ENCODE assay signal across 30 cellular contexts in the genomic region with DNA sequence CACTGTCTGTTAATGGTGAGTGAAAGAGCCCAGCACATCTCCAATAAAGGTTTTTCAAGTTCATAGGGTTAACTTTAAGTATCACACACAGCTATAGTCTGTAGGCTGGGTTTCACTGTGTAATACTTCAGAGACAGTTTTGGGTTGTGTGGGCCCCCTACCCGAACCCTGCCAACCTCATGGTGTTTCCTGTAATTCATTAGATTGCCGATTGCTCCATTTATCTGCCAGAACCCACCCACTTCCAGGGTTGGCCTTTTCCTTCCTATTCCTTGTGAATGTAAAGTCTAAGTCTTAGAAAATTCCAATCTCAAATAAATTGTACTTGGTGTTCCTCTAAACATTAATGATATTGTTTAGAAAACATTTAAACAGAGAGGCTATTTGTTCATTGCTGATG. TPM values are rescaled to one million over a fixed set of nuclear protein-coding genes. Genes with fewer than 3 reads are reported as not detected.
DNase-seq lines count a peak whose midpoint lies in the region; ATAC-seq and TF ChIP-seq lines count a peak whose summit lies in the region.
"Had no signal": no experiment of that assay in that cellular context is flagged by ENCODE, and none has a peak within 500 bp of the region (broad histone marks: within the 10 kb centered on the region; RNA-seq: fewer than 3 reads in every experiment).

No MANE protein-coding gene starts in this region.

- H3K4me3 ChIP-seq in esophagus squamous epithelium (no peak overlapping the region), lower lobe of right lung (no peak overlapping the region), subcutaneous abdominal adipose tissue (ENCODE audit: low read depth in 1 of 5, low read length in 5 of 5) (no peak overlapping the region)
- no peak overlapping the region for H3K4me3 ChIP-seq in effector memory CD4-positive, alpha-beta T cell (ENCODE audit: insufficient read depth, low read depth, low read length, poor library complexity, severe bottlenecking)
- H3K4me3 ChIP-seq: cardiac muscle cell, PC-9, psoas muscle had no signal

- H3K9me3 ChIP-seq in esophagus squamous epithelium (peaks cover 0 to 4% (median 0%) of the 10 kb centered on the region in 3 donors), lower lobe of right lung (no peaks in the 10 kb centered on the region), subcutaneous abdominal adipose tissue (ENCODE audit: control insufficient read depth in 5 of 5, low read length in 5 of 5) (peaks cover 0 to 2% (median 0%) of the 10 kb centered on the region in 5 donors)
- H3K9me3 ChIP-seq in effector memory CD4-positive, alpha-beta T cell (ENCODE audit: control insufficient read depth, low read length) = no peaks in the 10 kb centered on the region
- H3K9me3 ChIP-seq: psoas muscle had no signal

- H3K27me3 ChIP-seq in esophagus squamous epithelium (no peaks in the 10 kb centered on the region), lower lobe of right lung (ENCODE audit: low read depth) (no peaks in the 10 kb centered on the region), subcutaneous abdominal adipose tissue (ENCODE audit: control insufficient read depth in 5 of 5, insufficient read depth in 4 of 5, low read length in 5 of 5) (no peaks in the 10 kb centered on the region)
- no peaks in the 10 kb centered on the region for H3K27me3 ChIP-seq in effector memory CD4-positive, alpha-beta T cell (replicated peaks; ENCODE audit: control insufficient read depth, insufficient read depth, low read length, poor library complexity, severe bottlenecking)
- H3K27me3 ChIP-seq: cardiac muscle cell had no signal

- H3K36me3 ChIP-seq in esophagus squamous epithelium = peaks cover 0 to 24% (median 0%) of the 10 kb centered on the region in 3 donors
- no peaks in the 10 kb centered on the region for H3K36me3 ChIP-seq in lower lobe of right lung
- peaks cover 0 to 5% (median 0%) of the 10 kb centered on the region in 5 donors for H3K36me3 ChIP-seq in subcutaneous abdominal adipose tissue (ENCODE audit: control insufficient read depth in 5 of 5, insufficient read depth in 5 of 5, low read length in 5 of 5)
- H3K36me3 ChIP-seq in effector memory CD4-positive, alpha-beta T cell (ENCODE audit: control insufficient read depth, insufficient read depth, low read length) = no peaks in the 10 kb centered on the region
- H3K36me3 ChIP-seq: cardiac muscle cell had no signal

- 55 to 65% methylated on average over 2 of the region's 2 CpGs for WGBS in esophagus squamous epithelium, 2 donors

- intact Hi-C loops in esophagus squamous epithelium (cut with DNase I) (no loop called here), lower lobe of right lung (cut with DNase I) (no loop called here)

- no peak for TF ChIP-seq CTCF in esophagus squamous epithelium (IDR thresholded peaks at IDR 0.05)
- no peak for TF ChIP-seq CTCF in lower lobe of right lung (IDR thresholded peaks at IDR 0.05)

- H3K9ac ChIP-seq in subcutaneous abdominal adipose tissue (ENCODE audit: low read length in 5 of 5) = no peak overlapping the region

- H3K27ac ChIP-seq in caudate nucleus (ENCODE audit: low read depth, low read length) (peak overlapping the region; percentile 50), esophagus squamous epithelium (peak overlapping the region in 3 of 4 donors; percentile 54 to 61 (median 59)), lower lobe of right lung (peak overlapping the region; percentile 51), subcutaneous abdominal adipose tissue (ENCODE audit: low read depth, low read length) (peak overlapping the region; percentile 69)
- H3K27ac ChIP-seq in effector memory CD4-positive, alpha-beta T cell (ENCODE audit: insufficient read depth, low read length, poor library complexity, severe bottlenecking) = no peak overlapping the region
- H3K27ac ChIP-seq: C4-2B, cardiac muscle cell, PC-9 had no signal

- TF ChIP-seq POLR2A in esophagus squamous epithelium (IDR thresholded peaks at IDR 0.05) = no peak

- DNase-seq in caudate nucleus (lab: John Stamatoyannopoulos, UW) (no peak), esophagus squamous epithelium (lab: John Stamatoyannopoulos, UW) (no peak), lower lobe of right lung (no peak), anterior cingulate cortex (lab: John Stamatoyannopoulos, UW) (no peak), 8988T (no peak)
- DNase-seq in effector memory CD4-positive, alpha-beta T cell = no peak
- DNase-seq: activated CD4-positive, alpha-beta T cell treated with anti-CD3 and anti-CD28 coated beads, Interleukin-2, amount 50 U/mL, for 48 hours; activated CD8-positive, alpha-beta memory T cell treated with anti-CD3 and anti-CD28 coated beads, Interleukin-2, amount 50 U/mL, for 4 hours; Calu3; DMS79 treated with DMSO at 0.1 percent for 48 hours; GF-D8; H9; head of caudate nucleus; kidney glomerular epithelial cell; mesendoderm; NCI-H1092; NCI-H187; NCI-H2171 treated with DMSO at 0.1 percent for 48 hours; NCI-H510A treated with DMSO at 0.1 percent for 48 hours; PC-9; psoas muscle; SHP77; small intestine; stimulated activated CD4-positive, alpha-beta T cell treated with anti-CD3 and anti-CD28 coated beads, Interleukin-2, amount 100 ng/mL, for 24 hours had no signal

- ATAC-seq in lower lobe of right lung (peak in 1 of 2 donors; percentile 34), HG02623 (IDR thresholded peaks at IDR 0.05; ENCODE audit: unreplicated experiment) (no peak)
- ATAC-seq: activated CD4-positive, CD25-positive, alpha-beta regulatory T cell treated with anti-CD3 and anti-CD28 coated beads, Interleukin-2, amount 50 U/mL, for 24 hours; activated T-helper 17 cell treated with anti-CD3 and anti-CD28 coated beads, Interleukin-2, amount 50 U/mL, for 72 hours; psoas muscle had no signal

- peaks cover 0 to 37% (median 4%) of the 10 kb centered on the region in 3 donors for H3K4me1 ChIP-seq in esophagus squamous epithelium
- H3K4me1 ChIP-seq in lower lobe of right lung = peaks cover 53% of the 10 kb centered on the region
- H3K4me1 ChIP-seq in subcutaneous abdominal adipose tissue (ENCODE audit: control insufficient read depth in 5 of 5, insufficient read depth in 5 of 5, low read length in 5 of 5) = peaks cover 0 to 30% (median 9%) of the 10 kb centered on the region in 5 donors
- H3K4me1 ChIP-seq in effector memory CD4-positive, alpha-beta T cell (ENCODE audit: control insufficient read depth, insufficient read depth, low read length, poor library complexity, severe bottlenecking) = no peaks in the 10 kb centered on the region
- H3K4me1 ChIP-seq: psoas muscle had no signal

RNA-seq across cellular contexts. Expression of gene CTTNBP2NL, which starts 43.6 kb away (rescaled TPM):
- total RNA-seq in esophagus squamous epithelium = 10 to 100 TPM; 19.6 to 26.3 (median 22.8) TPM
- total RNA-seq in lower lobe of right lung = 56.3 TPM
